ENCODE assay signal across 10 cellular contexts in the genomic region with DNA sequence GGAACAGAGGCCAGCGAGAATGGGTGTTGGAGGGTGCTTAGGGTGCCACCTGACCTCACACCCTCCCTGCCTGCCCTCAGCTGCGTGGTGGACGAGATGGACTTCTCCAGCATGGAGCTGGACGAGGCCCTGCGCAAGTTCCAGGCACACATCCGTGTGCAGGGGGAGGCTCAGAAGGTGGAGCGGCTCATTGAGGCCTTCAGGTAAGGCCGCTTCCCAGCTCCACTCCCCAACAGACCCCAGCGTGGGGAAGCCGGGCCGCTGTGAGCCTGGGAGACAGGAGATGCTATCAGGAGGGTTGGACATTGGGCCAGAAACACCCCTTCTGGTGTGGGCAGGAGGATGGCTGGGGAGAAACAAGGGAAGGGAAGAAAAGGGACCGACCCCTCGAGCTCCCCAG. TPM values are rescaled to one million over a fixed set of nuclear protein-coding genes. Genes with fewer than 3 reads are reported as not detected.
"Had no signal": no experiment of that assay in that cellular context is flagged by ENCODE, and none has a peak within 500 bp of the region (broad histone marks: within the 10 kb centered on the region; RNA-seq: fewer than 3 reads in every experiment).

No MANE protein-coding gene starts in this region.

- DNase-seq: GM23248, GOT3, H7, H9, HCEC 1CT, HFFc6 had no signal

- H3K36me3 ChIP-seq: HAP-1 had no signal

- H3K4me3 ChIP-seq: GM23248, GM23338, HAP-1 had no signal

- H3K4me2 ChIP-seq: GM23338 had no signal

- H2AFZ ChIP-seq: GM23248, GM23338 had no signal

- FAIRE-seq: H1, H54 had no signal

- H3K27ac ChIP-seq: GM23248 had no signal

- H3K4me1 ChIP-seq: HAP-1 had no signal

- H3K9me3 ChIP-seq: HAP-1 had no signal

- H3K9ac ChIP-seq: GM23248 had no signal

RNA-seq across cellular contexts. Expression of gene SLC6A12, which starts 57.0 kb away (rescaled TPM):
- total RNA-seq: GM23248, HFFc6 had no signal
- polyA plus RNA-seq: GM23248, GM23338 had no signal
